17 cellular contexts compared by ENCODE assay signal in genomic region chr20:4830212-4830607, GRCh38. TPM values are rescaled to one million over a fixed set of nuclear protein-coding genes. Genes with fewer than 3 reads are reported as not detected.
A peak's percentile ranks its signal among the peaks of the same experiment; 100 is the strongest.
DNase-seq lines count a peak whose midpoint lies in the region; ATAC-seq and TF ChIP-seq lines count a peak whose summit lies in the region.
"Had no signal": no experiment of that assay in that cellular context is flagged by ENCODE, and none has a peak within 500 bp of the region (broad histone marks: within the 10 kb centered on the region; RNA-seq: fewer than 3 reads in every experiment).

No MANE protein-coding gene starts in this region.

- peak; percentile 21 for DNase-seq in right atrium auricular region (ENCODE audit: low spot score)
- no peak for DNase-seq in cardiac septum (ENCODE audit: low spot score)
- peak; percentile 79 for DNase-seq in left kidney (ENCODE audit: low read depth, low spot score)
- no peak for DNase-seq in spleen
- DNase-seq in ureter (ENCODE audit: low spot score), result peak; percentile 14
- DNase-seq in activated CD4-positive, alpha-beta T cell treated with anti-CD3 and anti-CD28 coated beads, Interleukin-2, amount 50 U/mL, for 4 hours, result no peak
- DNase-seq in G401 (ENCODE audit: low spot score), result no peak
- DNase-seq: Calu3, IMR-90, MM.1S, NCI-H2029 treated with DMSO at 0.1 percent for 48 hours, NCI-H526 treated with DMSO at 0.1 percent for 48 hours, PC-9 had no signal

- in situ Hi-C loops in G401 (cut with HindIII; ENCODE audit: low sequenced_read_pairs), result no loop called here

- TF ChIP-seq POLR2A in spleen (IDR thresholded peaks at IDR 0.05), result no peak

- H3K4me3 ChIP-seq in right atrium auricular region (no peak overlapping the region), spleen (peak overlapping the region in 1 of 8 donors; percentile 59)
- H3K4me3 ChIP-seq: PC-9 had no signal

- H3K36me3 ChIP-seq in right atrium auricular region (no peaks in the 10 kb centered on the region), spleen (no peaks in the 10 kb centered on the region)

- no peak for ATAC-seq in HG02884 (IDR thresholded peaks at IDR 0.05; ENCODE audit: unreplicated experiment)

- H3K4me1 ChIP-seq in right atrium auricular region (no peaks in the 10 kb centered on the region), spleen (peaks cover 0 to 49% (median 7%) of the 10 kb centered on the region in 6 donors)

- peak overlapping the region in 1 of 2 donors; percentile 24 for H3K27ac ChIP-seq in right atrium auricular region
- H3K27ac ChIP-seq in spleen, result peak overlapping the region in 7 of 8 donors; percentile 81 to 97 (median 89)
- H3K27ac ChIP-seq: 22Rv1, C4-2B, KMS-11, PC-9 had no signal

- H3K27me3 ChIP-seq in right atrium auricular region (no peaks in the 10 kb centered on the region), spleen (replicated peaks in 1 of 7) (no peaks in the 10 kb centered on the region)

- H3K9me3 ChIP-seq in right atrium auricular region (no peaks in the 10 kb centered on the region), spleen (peaks cover 0 to 6% (median 0%) of the 10 kb centered on the region in 8 donors)

- TF ChIP-seq CTCF in right atrium auricular region (IDR thresholded peaks at IDR 0.05) (no peak), spleen (IDR thresholded peaks at IDR 0.05 in 8 of 11, conservative IDR thresholded peaks at IDR 0.05 in 3 of 11) (no peak)

- intact Hi-C loops in cardiac septum (cut with DNase I), result no loop called here
- intact Hi-C loops in spleen (cut with DNase I; ENCODE audit: low total_unique reads), result no loop called here

- WGBS in spleen, 5 donors, result 68 to 89% (median 81%) methylated on average over 4 of the region's 4 CpGs

RNA-seq across cellular contexts. Expression of gene RASSF2, which starts 6.8 kb away (rescaled TPM):
- total RNA-seq in right atrium auricular region, result 10 to 100 TPM in 1 of 2 donors, 1 to 10 TPM in 1; 5.7 to 10.3 TPM
- total RNA-seq in cardiac septum, result 2.5 TPM
- 100 to 1,000 TPM in 2 of 7 donors, 10 to 100 TPM in 5; 61.5 to 153 (median 75.7) TPM for total RNA-seq in spleen
- 10 to 100 TPM; 27.8 to 28.3 (median 27.9) TPM for polyA plus RNA-seq in spleen
- 13.9 TPM for total RNA-seq in ureter
- total RNA-seq in G401 (2014; rRNA removed; shearing (Covaris generic)), result 1.7 and 3.4 TPM in 2 replicates

Comparison
In these comparisons a context has a peak if more than half of its experiments do, and no peak if none do; other contexts are left out.
1. DNase-seq: peak in right atrium auricular region (single experiment), left kidney (single experiment) and ureter (single experiment); none in cardiac septum (single experiment), spleen (single experiment), activated CD4-positive, alpha-beta T cell treated with anti-CD3 and anti-CD28 coated beads, Interleukin-2, amount 50 U/mL, for 4 hours (0 of 2) and G401 (single experiment).